21 cellular contexts compared by ENCODE assay signal in the genomic region with DNA sequence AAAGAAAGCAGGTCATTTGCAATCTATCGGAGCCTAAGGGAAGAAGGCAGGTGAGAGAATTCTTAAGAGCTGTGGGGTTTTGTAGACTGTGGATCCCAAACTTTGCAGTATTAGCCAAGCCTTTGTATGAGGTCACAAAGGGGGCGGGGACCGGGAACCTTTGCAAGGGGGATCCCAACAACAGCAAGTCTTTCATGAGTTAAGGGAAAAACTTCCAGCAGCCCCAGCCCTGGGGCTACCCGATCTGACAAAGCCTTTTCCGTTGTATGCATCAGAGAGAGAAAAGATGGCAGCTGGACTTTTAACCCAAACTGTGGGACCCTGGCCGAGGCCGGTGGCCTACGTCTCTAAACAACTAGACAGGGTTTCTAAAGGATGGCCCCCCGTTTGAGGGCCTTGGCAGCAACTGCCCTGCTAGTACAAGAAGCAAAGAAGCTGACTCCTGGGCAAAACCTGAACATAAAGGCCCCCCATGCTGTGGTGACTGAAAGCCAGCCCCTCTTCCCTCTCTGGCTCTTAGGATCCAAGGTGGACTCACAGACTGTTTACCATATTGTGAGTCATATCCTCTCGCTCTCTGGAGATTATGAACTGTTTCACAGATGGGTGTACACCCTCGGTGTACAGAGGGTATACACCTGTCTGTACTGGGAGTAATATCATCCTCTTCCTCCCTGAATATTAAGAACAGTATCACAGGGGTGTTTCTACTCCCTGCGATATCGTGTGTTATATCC. TPM values are rescaled to one million over a fixed set of nuclear protein-coding genes. Genes with fewer than 3 reads are reported as not detected.
A peak's percentile ranks its signal among the peaks of the same experiment; 100 is the strongest.
DNase-seq lines count a peak whose midpoint lies in the region; ATAC-seq and TF ChIP-seq lines count a peak whose summit lies in the region.
"Not testable (repeated sequence)": the region's sequence is repeated elsewhere in the genome, so short reads cannot be mapped to it uniquely, and the experiment has no call there.
"Had no signal": no experiment of that assay in that cellular context is flagged by ENCODE, and none has a peak within 500 bp of the region (broad histone marks: within the 10 kb centered on the region; RNA-seq: fewer than 3 reads in every experiment).

No MANE protein-coding gene starts in this region.

- H3K9me3 ChIP-seq in RWPE2 (ENCODE audit: severe bottlenecking) = not testable (repeated sequence)

- not testable (repeated sequence) for H3K4me3 ChIP-seq in RWPE2 (ENCODE audit: severe bottlenecking)

- peak; percentile 97 for ATAC-seq in RWPE2 (ENCODE audit: low read depth)

- H3K27ac ChIP-seq in RWPE2 (ENCODE audit: poor library complexity, severe bottlenecking) = not testable (repeated sequence)

- not testable (repeated sequence) for H3K4me1 ChIP-seq in RWPE2 (ENCODE audit: insufficient read depth, poor library complexity, severe bottlenecking)

- POLR2A ChIA-PET in MCF 10A (lab: Yijun Ruan, JAX) = interaction anchor here (0.7 kb wide), 1 partner anchor 13 kb away, joined by 3 read pairs; no protein-coding TSS in a partner anchor

- not testable (repeated sequence) for H3K36me3 ChIP-seq in RWPE2 (ENCODE audit: low read depth)

- DNase-seq in 8988T = peak; percentile 49
- DNase-seq in EL = peak; percentile 33
- peak; percentile 26 for DNase-seq in HS-27A (ENCODE audit: low read depth)
- peak; percentile 65 for DNase-seq in NCI-H226
- DNase-seq in RWPE2 (ENCODE audit: low spot score) = not testable (repeated sequence)
- DNase-seq in MCF 10A (ENCODE audit: unreplicated experiment) = peak; percentile 41
- DNase-seq in foreskin melanocyte = peak; percentile 75
- DNase-seq in neural crest cell (ENCODE audit: low read depth, low spot score) = peak; percentile 51

- not testable (repeated sequence) for H3K9me3 Mint-ChIP-seq in MCF 10A (ENCODE audit: unreplicated experiment); neural crest cell

- H3K27ac Mint-ChIP-seq in MCF 10A (ENCODE audit: low read depth, unreplicated experiment) = not testable (repeated sequence)
- peak overlapping the region; percentile 98 for H3K27ac Mint-ChIP-seq in neural crest cell (ENCODE audit: unreplicated experiment)

- not testable (repeated sequence) for H3K27me3 ChIP-seq in RWPE2 (ENCODE audit: insufficient read depth, poor library complexity, severe bottlenecking)

- not testable (repeated sequence) for H3K4me3 Mint-ChIP-seq in MCF 10A (ENCODE audit: unreplicated experiment)
- peak overlapping the region; percentile 74 for H3K4me3 Mint-ChIP-seq in neural crest cell

- H3K4me1 Mint-ChIP-seq in MCF 10A (ENCODE audit: insufficient read depth, unreplicated experiment) (peaks cover 11% of the 10 kb centered on the region), neural crest cell (peaks cover 59% of the 10 kb centered on the region)

- not testable (repeated sequence) for BruUV-seq in MCF 10A (replicated peaks; lab: Mats Ljungman, UMichigan)

- intact Hi-C loops in MCF 10A (cut with micrococcal nuclease) = not testable (repeated sequence)

- H3K36me3 Mint-ChIP-seq in MCF 10A (ENCODE audit: insufficient read depth, unreplicated experiment); neural crest cell (ENCODE audit: low read depth): not testable (repeated sequence)

- CTCF ChIA-PET in MCF 10A (lab: Yijun Ruan, JAX) = not testable (repeated sequence)

- not testable (repeated sequence) for H3K27me3 Mint-ChIP-seq in MCF 10A (ENCODE audit: insufficient read depth, unreplicated experiment); neural crest cell (ENCODE audit: low read depth)

- not testable (repeated sequence) for TF ChIP-seq CTCF in RWPE2 (IDR thresholded peaks at IDR 0.05; ENCODE audit: poor library complexity, severe bottlenecking); MCF 10A (IDR thresholded peaks at IDR 0.05; ENCODE audit: unreplicated experiment); neural crest cell (conservative IDR thresholded peaks at IDR 0.05)

RNA-seq across cellular contexts. Expression of a gene that starts 35.4 kb away (rescaled TPM):
- total RNA-seq in MCF 10A (2022) (0.32 and 0.51 TPM in 2 replicates), neural crest cell (14.1 and 18.0 TPM in 2 replicates)
- total RNA-seq: activated CD4-positive, alpha-beta memory T cell treated with anti-CD3 and anti-CD28 coated beads for 36 hours; activated T-helper 1 cell treated with anti-CD3 and anti-CD28 coated beads, Interleukin-12 subunit alpha, Interleukin-12 subunit beta, Interleukin-2, Interleukin-4 antibody, amounts not matched to agents 30 ng/mL and 10 ng/mL and 1 ng/mL, durations not matched to agents 14 hours and 24 hours and 36 hours; CD4-positive, alpha-beta memory T cell; pulmonary artery endothelial cell; upper lobe of right lung had no signal

RNA-seq across cellular contexts. Expression of a gene that starts 53.6 kb away (rescaled TPM):
- total RNA-seq in MCF 10A (2022) = not detected in 2 replicates
- total RNA-seq in neural crest cell = not detected in 2 replicates
- total RNA-seq: activated CD4-positive, alpha-beta memory T cell treated with anti-CD3 and anti-CD28 coated beads for 36 hours; activated naive CD4-positive, alpha-beta T cell treated with anti-CD3 and anti-CD28 coated beads for 36 hours; activated T-helper 1 cell treated with anti-CD3 and anti-CD28 coated beads, Interleukin-12 subunit alpha, Interleukin-12 subunit beta, Interleukin-2, Interleukin-4 antibody, amounts not matched to agents 30 ng/mL and 10 ng/mL and 1 ng/mL, durations not matched to agents 14 hours and 24 hours and 36 hours; CD4-positive, alpha-beta memory T cell; colonic mucosa; esophagus muscularis mucosa; hepatocyte; mesothelial cell of epicardium; omental fat pad; Peyer's patch; pulmonary artery endothelial cell; T-helper 1 cell treated with Interleukin-12 subunit alpha and Interleukin-12 subunit beta and Interleukin-4 antibody, amounts not matched to agents 30 ng/mL and 1 ng/mL, for 36 hours had no signal
